ENCODE assay signal across 1 cellular context in the genomic region with DNA sequence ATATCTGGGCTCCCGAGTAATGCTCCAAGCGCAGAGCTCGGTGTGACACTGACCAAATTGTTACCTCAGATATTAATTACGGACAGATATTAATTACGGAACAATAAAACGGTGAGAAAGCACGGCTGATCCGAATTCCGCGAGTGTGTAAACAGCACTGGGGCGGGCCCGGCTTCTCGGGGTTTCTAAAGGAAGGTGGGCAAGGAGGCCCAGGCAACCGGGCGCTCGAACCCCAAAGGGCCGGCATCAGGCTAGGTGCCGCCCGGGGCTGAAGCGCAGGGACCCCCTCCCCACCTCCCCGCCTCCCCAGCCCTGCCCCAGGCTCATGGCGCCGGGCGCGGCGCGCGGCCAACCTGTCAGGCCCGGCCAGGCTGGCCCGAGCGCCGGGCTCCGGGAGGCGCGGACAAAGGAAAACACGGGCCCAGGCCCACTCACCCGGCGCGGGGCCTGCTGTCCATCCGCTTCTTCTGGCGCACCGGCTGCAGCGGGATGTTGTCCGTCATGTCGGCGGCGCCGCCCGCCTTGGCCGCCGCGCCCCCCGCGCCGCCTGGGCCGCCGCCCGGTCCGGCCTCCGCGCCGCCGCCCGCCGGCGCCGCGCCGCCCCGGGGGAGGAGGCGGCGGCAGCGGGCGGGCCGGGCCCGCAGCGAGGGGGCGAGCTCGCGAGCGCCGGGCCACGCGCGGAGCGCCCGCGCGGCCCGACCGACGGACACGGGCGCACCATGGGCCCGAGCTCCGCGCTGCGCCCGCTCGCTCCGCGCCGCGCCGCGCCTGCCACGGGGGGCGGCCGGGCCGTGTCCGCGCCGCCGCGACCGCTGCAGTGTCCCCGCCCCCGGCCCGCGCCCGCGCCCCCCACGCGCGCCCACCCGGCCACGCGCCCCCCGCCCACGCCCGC.
A peak's percentile ranks its signal among the peaks of the same experiment; 100 is the strongest.
TF ChIP-seq lines count a peak whose summit lies in the region.

A gene with protein sequence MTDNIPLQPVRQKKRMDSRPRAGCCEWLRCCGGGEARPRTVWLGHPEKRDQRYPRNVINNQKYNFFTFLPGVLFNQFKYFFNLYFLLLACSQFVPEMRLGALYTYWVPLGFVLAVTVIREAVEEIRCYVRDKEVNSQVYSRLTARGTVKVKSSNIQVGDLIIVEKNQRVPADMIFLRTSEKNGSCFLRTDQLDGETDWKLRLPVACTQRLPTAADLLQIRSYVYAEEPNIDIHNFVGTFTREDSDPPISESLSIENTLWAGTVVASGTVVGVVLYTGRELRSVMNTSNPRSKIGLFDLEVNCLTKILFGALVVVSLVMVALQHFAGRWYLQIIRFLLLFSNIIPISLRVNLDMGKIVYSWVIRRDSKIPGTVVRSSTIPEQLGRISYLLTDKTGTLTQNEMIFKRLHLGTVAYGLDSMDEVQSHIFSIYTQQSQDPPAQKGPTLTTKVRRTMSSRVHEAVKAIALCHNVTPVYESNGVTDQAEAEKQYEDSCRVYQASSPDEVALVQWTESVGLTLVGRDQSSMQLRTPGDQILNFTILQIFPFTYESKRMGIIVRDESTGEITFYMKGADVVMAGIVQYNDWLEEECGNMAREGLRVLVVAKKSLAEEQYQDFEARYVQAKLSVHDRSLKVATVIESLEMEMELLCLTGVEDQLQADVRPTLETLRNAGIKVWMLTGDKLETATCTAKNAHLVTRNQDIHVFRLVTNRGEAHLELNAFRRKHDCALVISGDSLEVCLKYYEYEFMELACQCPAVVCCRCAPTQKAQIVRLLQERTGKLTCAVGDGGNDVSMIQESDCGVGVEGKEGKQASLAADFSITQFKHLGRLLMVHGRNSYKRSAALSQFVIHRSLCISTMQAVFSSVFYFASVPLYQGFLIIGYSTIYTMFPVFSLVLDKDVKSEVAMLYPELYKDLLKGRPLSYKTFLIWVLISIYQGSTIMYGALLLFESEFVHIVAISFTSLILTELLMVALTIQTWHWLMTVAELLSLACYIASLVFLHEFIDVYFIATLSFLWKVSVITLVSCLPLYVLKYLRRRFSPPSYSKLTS (minus strand): TSS at position 524 of the 892 bp plus-strand sequence. CDS start 21 bp downstream, at position 503.

TF ChIP-seq in HEK293, 187 proteins besides CTCF, POLR2A, EP300 and RAD21 (continued from another document):
- no peak for TF ChIP-seq PBX3 (CRISPR knock-in tag; IDR thresholded peaks at IDR 0.05)
- peak; percentile 48; the same call in 1 of the 2 replicates for TF ChIP-seq SP7 (tag by site-specific recombination; IDR thresholded peaks at IDR 0.05)
- TF ChIP-seq ZNF544 (tag by site-specific recombination; IDR thresholded peaks at IDR 0.05): no peak
- TF ChIP-seq ZNF10 (tag by site-specific recombination; IDR thresholded peaks at IDR 0.05): no peak
- TF ChIP-seq ZBTB8A (tag by site-specific recombination; IDR thresholded peaks at IDR 0.05): peak; percentile 58
